ENCODE assay signal across 3 cellular contexts in genomic region chr12:121188227-121188626, GRCh38.
TF ChIP-seq lines count a peak whose summit lies in the region.

No MANE protein-coding gene starts in this region.

TF ChIP-seq in IMR-90, 13 proteins besides CTCF, POLR2A, EP300 and RAD21:
- TF ChIP-seq BHLHE40 (IDR thresholded peaks at IDR 0.05; ENCODE audit: low read depth, low read length) (no peak), FOS (IDR thresholded peaks at IDR 0.05; ENCODE audit: low read depth, low read length) (no peak), CHD1 (IDR thresholded peaks at IDR 0.05; ENCODE audit: low read depth, low read length) (no peak), RFX5 (IDR thresholded peaks at IDR 0.05; ENCODE audit: low read depth, low read length) (no peak), RCOR1 (IDR thresholded peaks at IDR 0.05; ENCODE audit: insufficient replicate concordance, low read length) (no peak), USF2 (IDR thresholded peaks at IDR 0.05; ENCODE audit: low read depth, low read length) (no peak), MXI1 (IDR thresholded peaks at IDR 0.05; ENCODE audit: borderline replicate concordance, low read depth, low read length) (no peak), ELK1 (IDR thresholded peaks at IDR 0.05; ENCODE audit: borderline replicate concordance, low read depth, low read length) (no peak), CEBPB (IDR thresholded peaks at IDR 0.05; ENCODE audit: low read depth, low read length) (no peak), NFE2L2 (IDR thresholded peaks at IDR 0.05; ENCODE audit: low read depth, low read length) (no peak), MAZ (IDR thresholded peaks at IDR 0.05; ENCODE audit: borderline replicate concordance, low read depth, low read length) (no peak)

TF ChIP-seq in H1, 55 proteins besides CTCF, POLR2A, EP300 and RAD21:
- TF ChIP-seq ZNF274 (IDR thresholded peaks at IDR 0.05; ENCODE audit: borderline replicate concordance, extremely low read depth, low read length) (no peak), GTF2F1 (IDR thresholded peaks at IDR 0.05; ENCODE audit: borderline replicate concordance, low read depth, low read length) (no peak), KDM1A (IDR thresholded peaks at IDR 0.05; ENCODE audit: borderline replicate concordance, low read length) (peak; percentile 36; the same call in 1 of the 2 replicates)

TF ChIP-seq in neural cell, 6 proteins besides CTCF, POLR2A, EP300 and RAD21:
- no peak for TF ChIP-seq MXI1 (conservative IDR thresholded peaks at IDR 0.05; ENCODE audit: poor library complexity, severe bottlenecking)
